Comparison of ENCODE assay signal across 10 cellular contexts in genomic region chr15:74431645-74432044, GRCh38. TPM values are rescaled to one million over a fixed set of nuclear protein-coding genes. Genes with fewer than 3 reads are reported as not detected.
DNase-seq lines count a peak whose midpoint lies in the region; ATAC-seq and TF ChIP-seq lines count a peak whose summit lies in the region.
"Had no signal": no experiment of that assay in that cellular context is flagged by ENCODE, and none has a peak within 500 bp of the region (broad histone marks: within the 10 kb centered on the region; RNA-seq: fewer than 3 reads in every experiment).

No MANE protein-coding gene starts in this region.

- peak overlapping the region; percentile 74 to 93 (median 87) for H3K4me3 Mint-ChIP-seq in CD8-positive, alpha-beta memory T cell
- peak overlapping the region; percentile 83 for H3K4me3 Mint-ChIP-seq in central memory CD8-positive, alpha-beta T cell
- H3K4me3 Mint-ChIP-seq in neural progenitor cell: peak overlapping the region; percentile 84

- peaks cover 19% of the 10 kb centered on the region for H3K4me1 ChIP-seq in CD8-positive, alpha-beta memory T cell (ENCODE audit: insufficient read depth, low read length)
- peaks cover 13% of the 10 kb centered on the region for H3K4me1 ChIP-seq in neural progenitor cell

- H3K9me3 Mint-ChIP-seq in CD8-positive, alpha-beta memory T cell: no peaks in the 10 kb centered on the region
- H3K9me3 Mint-ChIP-seq in central memory CD8-positive, alpha-beta T cell: no peaks in the 10 kb centered on the region
- no peaks in the 10 kb centered on the region for H3K9me3 Mint-ChIP-seq in neural progenitor cell

- no peak for TF ChIP-seq CTCF in NB4 (IDR thresholded peaks at IDR 0.05; ENCODE audit: low read depth, low read length)
- TF ChIP-seq CTCF in neural progenitor cell (IDR thresholded peaks at IDR 0.05): no peak

- peaks cover 52 to 76% (median 56%) of the 10 kb centered on the region in 3 donors for H3K4me1 Mint-ChIP-seq in CD8-positive, alpha-beta memory T cell
- H3K4me1 Mint-ChIP-seq in central memory CD8-positive, alpha-beta T cell: peaks cover 73% of the 10 kb centered on the region
- H3K4me1 Mint-ChIP-seq in neural progenitor cell: peaks cover 37% of the 10 kb centered on the region

- POLR2A ChIA-PET in CD8-positive, alpha-beta memory T cell (lab: Charles Lee): interaction anchor here (0.9 to 2.5 kb wide), 3 partner anchors 10 to 31 kb away, joined by 3 to 18 read pairs (median 9); no protein-coding TSS in a partner anchor

- peaks cover 4% of the 10 kb centered on the region for H3K79me2 ChIP-seq in neural progenitor cell (ENCODE audit: low read depth)

- peaks cover 0 to 2% (median 0%) of the 10 kb centered on the region in 3 donors for H3K36me3 Mint-ChIP-seq in CD8-positive, alpha-beta memory T cell
- peaks cover 4% of the 10 kb centered on the region for H3K36me3 Mint-ChIP-seq in central memory CD8-positive, alpha-beta T cell (ENCODE audit: insufficient read depth)
- peaks cover 2% of the 10 kb centered on the region for H3K36me3 Mint-ChIP-seq in neural progenitor cell

- H3K27me3 Mint-ChIP-seq in CD8-positive, alpha-beta memory T cell: peaks cover 0 to 1% of the 10 kb centered on the region in 2 donors
- no peaks in the 10 kb centered on the region for H3K27me3 Mint-ChIP-seq in central memory CD8-positive, alpha-beta T cell
- H3K27me3 Mint-ChIP-seq in neural progenitor cell (ENCODE audit: insufficient read depth, low read depth): peaks cover 14% of the 10 kb centered on the region

- H3K4me2 ChIP-seq in neural progenitor cell: no peak overlapping the region

- CTCF ChIA-PET in CD8-positive, alpha-beta memory T cell (lab: Charles Lee): interaction anchor here (0.6 to 8.1 kb wide), 7 partner anchors 9 to 59 kb away, joined by 3 to 72 read pairs (median 5); no protein-coding TSS in a partner anchor

- peaks cover 37% of the 10 kb centered on the region for H4K20me1 ChIP-seq in neural progenitor cell (ENCODE audit: low read depth)

- H3K27ac ChIP-seq in CD8-positive, alpha-beta memory T cell (ENCODE audit: low read depth, low read length): peak overlapping the region; percentile 77
- H3K27ac ChIP-seq in neural progenitor cell: no peak overlapping the region

- no peak overlapping the region for H3K9ac ChIP-seq in neural progenitor cell

- H3K27ac Mint-ChIP-seq in CD8-positive, alpha-beta memory T cell: peak overlapping the region in 6 of 8 donors; percentile 55 to 91 (median 78)
- H3K27ac Mint-ChIP-seq in central memory CD8-positive, alpha-beta T cell (ENCODE audit: low read depth): peak overlapping the region; percentile 20
- H3K27ac Mint-ChIP-seq in neural progenitor cell: no peak overlapping the region

- no peak for ATAC-seq in central memory CD8-positive, alpha-beta T cell (replicated peaks; ENCODE audit: extremely low read depth, poor library complexity, severe bottlenecking)
- ATAC-seq in left colon (no peak), GM19467 (IDR thresholded peaks at IDR 0.05; ENCODE audit: unreplicated experiment) (no peak)

- peak overlapping the region; percentile 4 for H3K4me3 ChIP-seq in CD8-positive, alpha-beta memory T cell (ENCODE audit: low read length)
- peak overlapping the region; percentile 61 for H3K4me3 ChIP-seq in NB4 (ENCODE audit: low read depth, low read length)
- H3K4me3 ChIP-seq in neural progenitor cell: no peak overlapping the region

- peaks cover 8% of the 10 kb centered on the region for H3F3A ChIP-seq in neural progenitor cell (ENCODE audit: low read depth)

- no peaks in the 10 kb centered on the region for H3K36me3 ChIP-seq in CD8-positive, alpha-beta memory T cell (ENCODE audit: insufficient read depth, low read length)
- no peaks in the 10 kb centered on the region for H3K36me3 ChIP-seq in neural progenitor cell

- intact Hi-C loops in left colon (cut with DNase I, micrococcal nuclease): no loop called here

- H2AFZ ChIP-seq in neural progenitor cell (replicated peaks): no peak overlapping the region

- H3K9me3 ChIP-seq in CD8-positive, alpha-beta memory T cell (ENCODE audit: low read length): no peaks in the 10 kb centered on the region
- no peaks in the 10 kb centered on the region for H3K9me3 ChIP-seq in neural progenitor cell (ENCODE audit: low read depth)

- DNase-seq in CD8-positive, alpha-beta memory T cell: no peak
- DNase-seq in NB4 (ENCODE audit: low read depth): no peak
- no peak for DNase-seq in central memory CD8-positive, alpha-beta T cell (ENCODE audit: low spot score in 2 of 2)
- DNase-seq in neural progenitor cell (ENCODE audit: low spot score): no peak
- no peak for DNase-seq in NCI-H187 (lab: John Stamatoyannopoulos, UW)
- no peak for DNase-seq in NCI-H69 (lab: John Stamatoyannopoulos, UW)
- no peak for DNase-seq in left colon
- DNase-seq: islet precursor cell, NCI-H2227 treated with DMSO at 0.1 percent for 48 hours had no signal

- H3K27me3 ChIP-seq in CD8-positive, alpha-beta memory T cell (ENCODE audit: insufficient read depth, low read length, poor library complexity, severe bottlenecking): no peaks in the 10 kb centered on the region
- H3K27me3 ChIP-seq in neural progenitor cell: peaks cover 49% of the 10 kb centered on the region

- TF ChIP-seq POLR2A in NB4 (IDR thresholded peaks at IDR 0.05; ENCODE audit: extremely low read depth, insufficient read length): no peak

RNA-seq across cellular contexts. Expression of gene SEMA7A, which starts 2.1 kb away (rescaled TPM):
- total RNA-seq in CD8-positive, alpha-beta memory T cell: 10 to 100 TPM; 71.2 to 72.5 TPM
- polyA plus RNA-seq in CD8-positive, alpha-beta memory T cell: 1.9 TPM
- total RNA-seq in neural progenitor cell (ENCODE audit: low replicate concordance): 3.5 and 11.7 TPM in 2 replicates
- total RNA-seq in left colon: 1 to 10 TPM in 1 of 2 donors, under 1 TPM in 1; 0.79 to 1.7 TPM

RNA-seq across cellular contexts. Expression of gene UBL7, which starts 29.3 kb away (rescaled TPM):
- total RNA-seq in CD8-positive, alpha-beta memory T cell: 10 to 100 TPM; 64.9 to 67.7 TPM
- 101 TPM for polyA plus RNA-seq in CD8-positive, alpha-beta memory T cell
- total RNA-seq in neural progenitor cell (ENCODE audit: low replicate concordance) (60.4 and 69.3 TPM in 2 replicates), left colon (10 to 100 TPM; 25.5 to 33.7 TPM)
